ENCODE assay signal across 8 cellular contexts in the genomic region with DNA sequence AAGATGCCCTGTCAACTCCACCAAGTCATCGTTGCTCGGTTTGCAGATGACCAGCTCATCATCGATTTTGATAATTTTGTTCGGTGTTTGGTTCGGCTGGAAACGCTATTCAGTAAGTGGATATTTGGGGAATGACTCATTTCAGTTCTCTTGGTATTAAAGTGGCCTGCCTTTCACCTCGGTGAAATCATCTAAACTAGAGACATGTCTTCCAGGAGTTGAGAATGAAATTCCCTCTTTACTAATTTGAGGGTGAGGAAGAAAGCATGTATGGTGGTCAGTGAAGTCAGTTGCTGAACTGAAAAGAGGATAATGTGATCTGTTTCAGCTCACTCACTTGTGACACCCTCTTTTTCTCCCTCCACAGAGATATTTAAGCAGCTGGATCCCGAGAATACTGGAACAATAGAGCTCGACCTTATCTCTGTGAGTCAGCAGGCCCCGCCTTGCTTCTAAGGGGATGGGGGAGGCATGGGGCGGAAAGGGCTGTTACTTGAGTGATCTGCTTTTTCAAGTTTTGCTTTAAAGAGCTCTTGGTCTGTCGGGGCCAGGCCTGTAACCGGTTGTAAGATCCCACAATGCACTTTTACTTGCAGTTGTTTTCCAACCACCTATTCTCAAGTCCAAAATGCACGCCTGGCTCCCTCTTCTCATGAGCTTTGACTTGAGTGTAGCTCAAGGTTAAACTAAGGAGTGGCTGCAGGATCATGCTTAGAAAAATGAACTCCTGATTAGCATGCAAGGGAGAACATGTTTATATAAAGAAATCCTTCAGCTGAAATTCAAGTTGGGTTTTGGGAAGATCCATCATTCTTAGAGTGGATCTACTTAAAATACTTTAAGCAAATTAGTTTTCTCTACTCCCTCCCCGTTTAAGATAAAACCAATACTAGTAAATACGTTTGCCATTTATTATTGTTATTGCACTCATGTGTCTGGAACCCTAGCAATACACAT. TPM values are rescaled to one million over a fixed set of nuclear protein-coding genes. Genes with fewer than 3 reads are reported as not detected.
DNase-seq lines count a peak whose midpoint lies in the region; ATAC-seq and TF ChIP-seq lines count a peak whose summit lies in the region.

No MANE protein-coding gene starts in this region.

- DNase-seq in CMK (ENCODE audit: low read depth) = peak; percentile 82
- peak; percentile 61 for DNase-seq in HT-29 (ENCODE audit: low spot score)
- peak; percentile 63 to 90 (median 87) for DNase-seq in adrenal gland
- DNase-seq in right atrium auricular region (ENCODE audit: low spot score) = peak; percentile 68
- no peak for DNase-seq in cerebellum (ENCODE audit: low spot score)

- WGBS in adrenal gland, 4 donors = 11 to 35% (median 26%) methylated on average over 16 of the region's 16 CpGs

- H3K4me1 ChIP-seq in adrenal gland (replicated peaks in 1 of 2) = peaks cover 27 to 30% of the 10 kb centered on the region in 2 donors
- peaks cover 0 to 36% of the 10 kb centered on the region in 2 donors for H3K4me1 ChIP-seq in right atrium auricular region
- H3K4me1 ChIP-seq in skeletal muscle satellite cell (ENCODE audit: control insufficient read depth, insufficient read depth, low read length) = peaks cover 64% of the 10 kb centered on the region

- H3K9me3 ChIP-seq in adrenal gland (replicated peaks in 1 of 3) = no peaks in the 10 kb centered on the region
- H3K9me3 ChIP-seq in right atrium auricular region = no peaks in the 10 kb centered on the region
- H3K9me3 ChIP-seq in skeletal muscle satellite cell (replicated peaks; ENCODE audit: low read length) = no peaks in the 10 kb centered on the region

- ATAC-seq in GM18517 (IDR thresholded peaks at IDR 0.05; ENCODE audit: unreplicated experiment) (no peak), HG02759 (IDR thresholded peaks at IDR 0.05; ENCODE audit: unreplicated experiment) (no peak)

- intact Hi-C loops in adrenal gland (cut with DNase I) = no loop called here

- TF ChIP-seq CTCF in adrenal gland (IDR thresholded peaks at IDR 0.05) = no peak
- no peak for TF ChIP-seq CTCF in right atrium auricular region (IDR thresholded peaks at IDR 0.05)

- H3K36me3 ChIP-seq in adrenal gland (replicated peaks in 1 of 2) = peaks cover 0 to 39% of the 10 kb centered on the region in 2 donors
- peaks cover 61% of the 10 kb centered on the region for H3K36me3 ChIP-seq in right atrium auricular region
- peaks cover 77% of the 10 kb centered on the region for H3K36me3 ChIP-seq in skeletal muscle satellite cell (ENCODE audit: insufficient read depth, low read length)

- peak in 1 of 2 donors; percentile 53 for TF ChIP-seq POLR2A in adrenal gland (IDR thresholded peaks at IDR 0.05)

- peak overlapping the region; percentile 55 for H3K9ac ChIP-seq in skeletal muscle satellite cell (ENCODE audit: low read depth, low read length)

- peak overlapping the region; percentile 73 for H3K4me2 ChIP-seq in skeletal muscle satellite cell (ENCODE audit: low read length)

- peak overlapping the region in 1 of 4 donors; percentile 0 for H3K4me3 ChIP-seq in adrenal gland
- no peak overlapping the region for H3K4me3 ChIP-seq in right atrium auricular region
- peak overlapping the region; percentile 19 for H3K4me3 ChIP-seq in skeletal muscle satellite cell (ENCODE audit: low read length)

- H3K27ac ChIP-seq in adrenal gland (peak overlapping the region; percentile 72 to 93 (median 87)), right atrium auricular region (peak overlapping the region; percentile 63 to 67)

- H3K27me3 ChIP-seq in adrenal gland (no peaks in the 10 kb centered on the region), right atrium auricular region (no peaks in the 10 kb centered on the region), skeletal muscle satellite cell (ENCODE audit: control insufficient read depth, insufficient read depth, low read length) (no peaks in the 10 kb centered on the region)

RNA-seq across cellular contexts. Expression of a gene that starts 59.8 kb away (rescaled TPM):
- total RNA-seq in HT-29 (2014; rRNA removed; shearing (Covaris generic)) = 101 and 121 TPM in 2 replicates
- total RNA-seq in adrenal gland = 100 to 1,000 TPM; 117 to 214 (median 199) TPM
- 100 to 1,000 TPM; 110 to 366 (median 258) TPM for polyA plus RNA-seq in adrenal gland
- 10 to 100 TPM; 61.4 to 72.3 TPM for total RNA-seq in right atrium auricular region
- 396 and 525 TPM in 2 replicates for total RNA-seq in skeletal muscle satellite cell (2012; rRNA removed)
- 61.2 TPM for total RNA-seq in cerebellum
